ENCODE assay signal across 8 cellular contexts in the genomic region with DNA sequence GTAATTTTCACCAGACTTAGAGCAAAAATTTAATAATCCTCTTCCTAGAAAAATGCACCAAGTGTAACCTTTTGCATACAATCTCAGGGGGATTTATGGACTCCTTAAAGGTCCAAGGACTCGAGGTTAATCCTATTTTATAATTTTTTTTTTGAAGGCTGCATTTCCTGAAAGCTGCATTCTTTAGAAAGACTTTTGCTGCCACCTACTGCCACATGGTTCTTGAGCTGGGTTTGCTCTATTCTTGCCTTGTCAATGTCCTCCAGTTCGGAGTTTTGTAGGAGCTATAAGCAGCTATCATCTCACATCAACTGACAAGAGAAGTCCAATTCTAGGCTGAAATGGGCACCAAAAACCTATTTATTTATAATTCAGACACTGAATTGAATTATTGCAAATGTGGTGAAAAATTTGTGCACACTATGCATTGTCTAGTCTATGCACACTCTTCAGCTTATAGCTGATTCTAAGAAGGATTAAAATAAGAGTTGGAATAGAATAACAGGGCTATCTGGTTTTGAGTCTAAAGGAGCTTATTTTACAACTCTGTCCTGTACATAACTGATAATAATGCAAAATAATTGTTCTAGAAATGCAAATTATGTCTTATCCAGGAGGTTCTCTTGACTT. TPM values are rescaled to one million over a fixed set of nuclear protein-coding genes. Genes with fewer than 3 reads are reported as not detected.
A peak's percentile ranks its signal among the peaks of the same experiment; 100 is the strongest.
DNase-seq lines count a peak whose midpoint lies in the region; ATAC-seq and TF ChIP-seq lines count a peak whose summit lies in the region.

No MANE protein-coding gene starts in this region.

- no peaks in the 10 kb centered on the region for H3K4me1 Mint-ChIP-seq in endothelial cell (ENCODE audit: unreplicated experiment)

- no peaks in the 10 kb centered on the region for H3K27me3 ChIP-seq in SJCRH30

- DNase-seq in SIG-M5 treated with dmso at 0.1 percent for 504 hours (lab: John Stamatoyannopoulos, UW; ENCODE audit: unreplicated experiment) (peak; percentile 29), SIG-M5 (lab: John Stamatoyannopoulos, UW) (no peak), LoVo (ENCODE audit: low spot score) (peak; percentile 46), SJCRH30 (peak; percentile 45 to 79), endothelial cell (ENCODE audit: low spot score) (peak; percentile 33), myocyte (ENCODE audit: low read depth) (peak; percentile 59), activated gamma-delta T cell (lab: John Stamatoyannopoulos, UW) (no peak)

- H3K9me3 ChIP-seq in SJCRH30 (replicated peaks): no peaks in the 10 kb centered on the region

- H3K4me3 Mint-ChIP-seq in endothelial cell (ENCODE audit: unreplicated experiment): no peak overlapping the region

- peaks cover 1% of the 10 kb centered on the region for H3K27me3 Mint-ChIP-seq in endothelial cell (ENCODE audit: unreplicated experiment)

- no peaks in the 10 kb centered on the region for H3K36me3 Mint-ChIP-seq in endothelial cell (ENCODE audit: low read depth, unreplicated experiment)

- H3K4me3 ChIP-seq in SJCRH30: no peak overlapping the region

- no peak for ATAC-seq in HG03442 (IDR thresholded peaks at IDR 0.05; ENCODE audit: unreplicated experiment)

- no peak for TF ChIP-seq CTCF in endothelial cell (IDR thresholded peaks at IDR 0.05; ENCODE audit: unreplicated experiment)

- no peak overlapping the region for H3K27ac ChIP-seq in SJCRH30

- H3K36me3 ChIP-seq in SJCRH30: peaks cover 1% of the 10 kb centered on the region; the same call in 1 of the 2 replicates

- peaks cover 2% of the 10 kb centered on the region; the same call in 1 of the 2 replicates for H3K4me1 ChIP-seq in SJCRH30

- no peak overlapping the region for H3K27ac Mint-ChIP-seq in endothelial cell (ENCODE audit: unreplicated experiment)

- H3K9me3 Mint-ChIP-seq in endothelial cell (ENCODE audit: unreplicated experiment): no peaks in the 10 kb centered on the region

RNA-seq across cellular contexts. Expression of a gene that starts 31.3 kb away (rescaled TPM):
- 10.4 and 12.3 TPM in 2 replicates for total RNA-seq in SJCRH30 (2014; rRNA removed; shearing (Covaris generic))
- total RNA-seq in endothelial cell (ENCODE audit: unreplicated experiment) (20.4 TPM), myocyte (18.3 and 20.4 TPM in 2 replicates)
- 7.5 TPM for polyA plus RNA-seq in myocyte (2012)

Comparison
In these comparisons a context has a peak if more than half of its experiments do, and no peak if none do; other contexts are left out.
1. DNase-seq: peak in SIG-M5 treated with dmso at 0.1 percent for 504 hours (single experiment), LoVo (single experiment), SJCRH30 (2 of 2), endothelial cell (single experiment) and myocyte (single experiment); none in SIG-M5 (single experiment) and activated gamma-delta T cell (single experiment).